22 cellular contexts compared by ENCODE assay signal in the genomic region with DNA sequence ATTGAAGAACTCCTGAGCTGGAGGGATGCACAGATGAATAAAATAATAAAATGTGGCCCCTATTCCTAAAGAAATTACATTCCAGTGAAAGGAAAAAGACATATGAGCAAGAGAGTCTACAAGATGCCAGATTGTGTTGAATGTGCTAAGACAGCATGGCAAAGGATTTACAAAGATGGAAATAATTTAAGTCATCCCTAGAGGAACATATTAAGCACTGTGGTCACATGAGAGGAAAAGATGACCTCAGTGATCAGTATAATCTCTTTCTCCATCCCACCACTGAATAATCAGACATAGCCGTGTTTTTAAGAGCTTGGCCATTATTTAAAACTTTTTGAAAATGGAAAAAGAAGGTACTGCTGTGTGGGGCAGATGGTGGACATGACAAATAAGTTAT.
"Had no signal": no experiment of that assay in that cellular context is flagged by ENCODE, and none has a peak within 500 bp of the region (broad histone marks: within the 10 kb centered on the region; RNA-seq: fewer than 3 reads in every experiment).

No MANE protein-coding gene starts in this region.

- H3K4me1 Mint-ChIP-seq: activated T-helper 17 cell treated with anti-CD3 and anti-CD28 coated beads, Interleukin-2, amount 50 U/mL, for 72 hours; stimulated activated memory B cell treated with anti-CD40 and anti-IgM and Interleukin-4, amounts not matched to agents 10 μg/mL and 1 μg/mL and 100 μg/mL, for 72 hours had no signal

- H3K4me3 Mint-ChIP-seq: activated T-helper 17 cell treated with anti-CD3 and anti-CD28 coated beads, Interleukin-2, amount 50 U/mL, for 72 hours; natural killer cell treated with Interleukin-12 subunit alpha and Interleukin-12 subunit beta and Interleukin-15 and Interleukin-18, amount 100 ng/mL, for 72 hours; stimulated activated memory B cell treated with anti-CD40 and anti-IgM and Interleukin-4, amounts not matched to agents 10 μg/mL and 1 μg/mL and 100 μg/mL, for 72 hours had no signal

- H3K27ac ChIP-seq: ascending aorta, gastroesophageal sphincter, neutrophil, pancreas, psoas muscle, stomach, testis, vagina had no signal

- H3K9me3 ChIP-seq: ascending aorta, gastroesophageal sphincter, neutrophil, pancreas, psoas muscle, stomach, testis, vagina had no signal

- H3K36me3 Mint-ChIP-seq: activated naive CD4-positive, alpha-beta T cell treated with anti-CD3 and anti-CD28 coated beads, Interleukin-2, amount 50 U/mL, for 72 hours; natural killer cell treated with Interleukin-12 subunit alpha and Interleukin-12 subunit beta and Interleukin-15 and Interleukin-18, amount 100 ng/mL, for 72 hours; stimulated activated memory B cell treated with anti-CD40 and anti-IgM and Interleukin-4, amounts not matched to agents 10 μg/mL and 1 μg/mL and 100 μg/mL, for 72 hours had no signal

- H3K27ac Mint-ChIP-seq: activated naive CD4-positive, alpha-beta T cell treated with anti-CD3 and anti-CD28 coated beads, Interleukin-2, amount 50 U/mL, for 72 hours; activated T-helper 17 cell treated with anti-CD3 and anti-CD28 coated beads, Interleukin-2, amount 50 U/mL, for 72 hours; natural killer cell treated with Interleukin-12 subunit alpha and Interleukin-12 subunit beta and Interleukin-15 and Interleukin-18, amount 100 ng/mL, for 72 hours; stimulated activated memory B cell treated with anti-CD40 and anti-IgM and Interleukin-4, amounts not matched to agents 10 μg/mL and 1 μg/mL and 100 μg/mL, for 72 hours had no signal

- H3K36me3 ChIP-seq: ascending aorta, gastroesophageal sphincter, neutrophil, pancreas, stomach, vagina had no signal

- DNase-seq: activated CD4-positive, alpha-beta T cell treated with anti-CD3 and anti-CD28 coated beads for 1 hour; activated CD4-positive, alpha-beta T cell treated with anti-CD3 and anti-CD28 coated beads, Interleukin-2, amount 50 U/mL, for 1 hour; activated T-cell treated with anti-CD3 and anti-CD28 coated beads, Interleukin-2, amount 50 U/mL, for 1 hour; central memory CD4-positive, alpha-beta T cell; effector CD8-positive, alpha-beta T cell; left ventricle myocardium superior; mammary epithelial cell; pancreas; psoas muscle; right cardiac atrium; stimulated activated CD4-positive, alpha-beta T cell treated with anti-CD3 and anti-CD28 coated beads, Interleukin-2, amount 100 ng/mL, for 24 hours; stomach; testis; trophoblast cell had no signal

- ATAC-seq: activated naive CD4-positive, alpha-beta T cell treated with anti-CD3 and anti-CD28 coated beads, Interleukin-2, amount 50 U/mL, for 72 hours; activated T-helper 17 cell treated with anti-CD3 and anti-CD28 coated beads, Interleukin-2, amount 50 U/mL, for 72 hours; gastroesophageal sphincter; left ventricle myocardium superior; natural killer cell treated with Interleukin-12 subunit alpha and Interleukin-12 subunit beta and Interleukin-15 and Interleukin-18, amount 100 ng/mL, for 72 hours; pancreas; psoas muscle; stimulated activated memory B cell treated with anti-CD40 and anti-IgM and Interleukin-4, amounts not matched to agents 10 μg/mL and 1 μg/mL and 100 μg/mL, for 72 hours had no signal

- H3K27me3 Mint-ChIP-seq: stimulated activated memory B cell treated with anti-CD40 and anti-IgM and Interleukin-4, amounts not matched to agents 10 μg/mL and 1 μg/mL and 100 μg/mL, for 72 hours had no signal

- H3K27me3 ChIP-seq: ascending aorta, gastroesophageal sphincter, neutrophil, pancreas, stomach, testis, vagina had no signal

- H3K4me1 ChIP-seq: ascending aorta, gastroesophageal sphincter, pancreas, psoas muscle, stomach, testis, vagina had no signal

- H3K4me3 ChIP-seq: ascending aorta, gastroesophageal sphincter, pancreas, psoas muscle, stomach, testis, vagina had no signal
